14 cellular contexts compared by ENCODE assay signal in the genomic region with DNA sequence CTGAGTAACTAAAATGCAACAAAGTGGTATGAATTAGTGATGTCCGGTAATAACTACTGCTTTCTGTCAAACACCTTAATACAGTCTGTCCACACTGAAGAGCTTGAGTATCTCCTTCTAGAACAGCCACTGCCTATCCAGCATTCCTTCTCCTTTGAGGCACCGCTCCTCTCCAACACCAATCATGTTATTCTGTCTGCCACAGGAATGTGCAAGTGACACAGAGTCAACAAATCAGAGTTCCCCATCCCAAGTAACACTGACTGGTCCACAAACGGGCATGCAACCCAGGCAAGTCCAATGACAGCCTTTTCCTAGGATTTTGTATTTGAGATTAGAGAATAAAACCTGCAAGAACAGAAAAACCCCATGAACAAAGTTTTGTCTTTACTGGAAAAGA. TPM values are rescaled to one million over a fixed set of nuclear protein-coding genes. Genes with fewer than 3 reads are reported as not detected.
A peak's percentile ranks its signal among the peaks of the same experiment; 100 is the strongest.
DNase-seq lines count a peak whose midpoint lies in the region; ATAC-seq, FAIRE-seq and TF ChIP-seq lines count a peak whose summit lies in the region.
"Had no signal": no experiment of that assay in that cellular context is flagged by ENCODE, and none has a peak within 500 bp of the region (broad histone marks: within the 10 kb centered on the region; RNA-seq: fewer than 3 reads in every experiment).

No MANE protein-coding gene starts in this region.

- H3K9me3 ChIP-seq in HEK293 (ENCODE audit: control insufficient read depth, insufficient read depth, low read depth, low read length) = no peaks in the 10 kb centered on the region
- no peaks in the 10 kb centered on the region for H3K9me3 ChIP-seq in GM12878 (replicated peaks; ENCODE audit: control insufficient read depth, insufficient read depth, low read length)
- no peaks in the 10 kb centered on the region for H3K9me3 ChIP-seq in lower lobe of right lung
- H3K9me3 ChIP-seq: heart left ventricle had no signal

- no TSS peak for BruUV-seq in GM12878 (replicated peaks; lab: Mats Ljungman, UMichigan)

- TF ChIP-seq EP300 in GM12878 (IDR thresholded peaks at IDR 0.05; ENCODE audit: borderline replicate concordance in 1 of 2, control insufficient read depth in 1 of 2, low read depth in 2 of 2, low read length in 2 of 2) = no peak

- SMC1A ChIA-PET in GM12878 (lab: Charles Lee; ENCODE audit: uncharacterized antibody, unreplicated experiment) = interaction anchor here (0.7 to 2.5 kb wide), 12 partner anchors 9 to 262 kb away, joined by 3 to 11 read pairs (median 4); no protein-coding TSS in a partner anchor

- H3K27me3 ChIP-seq in GM12878 (replicated peaks in 1 of 2; ENCODE audit: control insufficient read depth in 2 of 2, insufficient read depth in 2 of 2, low read length in 1 of 2) (no peaks in the 10 kb centered on the region), lower lobe of right lung (ENCODE audit: low read depth) (no peaks in the 10 kb centered on the region)
- H3K27me3 ChIP-seq: dorsolateral prefrontal cortex, heart left ventricle had no signal

- ATAC-seq in GM12878 (no peak), lower lobe of right lung (peak; percentile 31 to 37)

- H3K4me1 ChIP-seq in HEK293 (ENCODE audit: control insufficient read depth, insufficient read depth, low read length) = peaks cover 22% of the 10 kb centered on the region
- H3K4me1 ChIP-seq in GM12878 (ENCODE audit: control insufficient read depth, insufficient read depth, low read length) = peaks cover 5% of the 10 kb centered on the region; the same call in 1 of the 2 replicates
- peaks cover 35% of the 10 kb centered on the region for H3K4me1 ChIP-seq in lower lobe of right lung

- POLR2A ChIA-PET in HEK293 (lab: Yijun Ruan, JAX) (no interaction called here), GM12878 (lab: Charles Lee) (interaction anchor here (1.2 kb wide), 1 partner anchor 15 kb away, joined by 4 read pairs; no protein-coding TSS in a partner anchor)

- peak; percentile 67 for DNase-seq in AG10803 (ENCODE audit: low read depth)
- DNase-seq in GM12878 (ENCODE audit: low read depth, low spot score) = no peak
- no peak for DNase-seq in lower lobe of right lung
- no peak for DNase-seq in occipital lobe (lab: John Stamatoyannopoulos, UW)
- DNase-seq in NCI-H1436 (lab: John Stamatoyannopoulos, UW) = no peak
- DNase-seq in activated naive CD4-positive, alpha-beta T cell treated with Interleukin-2 at 50 U/mL for 16 hours = no peak
- no peak for DNase-seq in NCI-H446 (lab: John Stamatoyannopoulos, UW)
- DNase-seq: activated gamma-delta T cell, dorsolateral prefrontal cortex, NCI-H2081, RPMI8226 had no signal

- H4K20me1 ChIP-seq in GM12878 (ENCODE audit: control insufficient read depth, insufficient read depth) = no peaks in the 10 kb centered on the region

- H3K4me3 ChIP-seq in AG10803 (ENCODE audit: low read length) (no peak overlapping the region), HEK293 (ENCODE audit: low read depth, low read length) (no peak overlapping the region), GM12878 (peak overlapping the region; percentile 29; the same call in 1 of the 2 replicates), lower lobe of right lung (no peak overlapping the region)
- H3K4me3 ChIP-seq: dorsolateral prefrontal cortex, heart left ventricle had no signal

- FAIRE-seq in GM12878 (lab: Jason Lieb, UNC) = no peak

- no peak for TF ChIP-seq RAD21 in GM12878 (IDR thresholded peaks at IDR 0.05; ENCODE audit: insufficient read depth, low read depth, low read length)

- RAD21 ChIA-PET in GM12878 (lab: Charles Lee; ENCODE audit: unreplicated experiment) = interaction anchor here (1.0 to 2.6 kb wide), 6 partner anchors 13 to 329 kb away, joined by 3 to 9 read pairs (median 4); no protein-coding TSS in a partner anchor

- H3K27ac ChIP-seq in HEK293 (ENCODE audit: extremely low read depth, low read depth, low read length) (no peak overlapping the region), GM12878 (ENCODE audit: control insufficient read depth, insufficient read depth) (0 out of 2 replicates have a peak overlapping the region, but pooled peaks have one; percentile 8), lower lobe of right lung (no peak overlapping the region)
- H3K27ac ChIP-seq: C4-2B, dorsolateral prefrontal cortex had no signal

- H2AFZ ChIP-seq in GM12878 (ENCODE audit: control insufficient read depth, low read depth, low read length) = no peak overlapping the region

- H3K9ac ChIP-seq in GM12878 (ENCODE audit: control insufficient read depth, insufficient read depth, low read length) = no peak overlapping the region

- peaks cover 58% of the 10 kb centered on the region for H3K79me2 ChIP-seq in GM12878 (ENCODE audit: control insufficient read depth, insufficient read depth, low read length)

- peak overlapping the region; percentile 57; the same call in 1 of the 2 replicates for H3K4me2 ChIP-seq in GM12878 (ENCODE audit: control insufficient read depth, insufficient read depth)

- intact Hi-C loops in GM12878 (cut with micrococcal nuclease; ENCODE audit: unreplicated experiment) = loop anchor here (5.0 to 10.0 kb wide), 4 partner anchors 44 to 324 kb away; a partner anchor contains a TSS
- intact Hi-C loops in lower lobe of right lung (cut with DNase I) = no loop called here

- TF ChIP-seq POLR2A in GM12878 (IDR thresholded peaks at IDR 0.05; ENCODE audit: low read depth, low read length) = no peak

- 92% methylated on average over 3 of the region's 3 CpGs for WGBS in GM12878 (ENCODE audit: insufficient coverage, insufficient replicate concordance, low lambda C conversion rate, missing lambda C conversion rate)

- TF ChIP-seq CTCF in AG10803 (conservative IDR thresholded peaks at IDR 0.05; ENCODE audit: low read length) (no peak), HEK293 (tag by site-specific recombination; IDR thresholded peaks at IDR 0.05) (no peak), GM12878 (IDR thresholded peaks at IDR 0.05 in 2 of 3, conservative IDR thresholded peaks at IDR 0.05 in 1 of 3; ENCODE audit: control insufficient read depth in 2 of 3, extremely low read depth in 1 of 3, insufficient read depth in 1 of 3, low read depth in 3 of 3, low read length in 3 of 3) (no peak), lower lobe of right lung (IDR thresholded peaks at IDR 0.05) (no peak)

- H3K36me3 ChIP-seq in HEK293 (ENCODE audit: control insufficient read depth in 2 of 2, insufficient read depth in 1 of 2, low read length in 2 of 2) (no peaks in the 10 kb centered on the region), GM12878 (ENCODE audit: control insufficient read depth in 2 of 2, insufficient read depth in 2 of 2, low read length in 1 of 2) (no peaks in the 10 kb centered on the region), lower lobe of right lung (no peaks in the 10 kb centered on the region)
- H3K36me3 ChIP-seq: heart left ventricle had no signal

- CTCF ChIA-PET in HEK293 (lab: Yijun Ruan, JAX) (interaction anchor here (2.4 kb wide), 1 partner anchor 12 kb away, joined by 4 read pairs; no protein-coding TSS in a partner anchor), GM12878 (lab: Yijun Ruan, JAX) (interaction anchor here (0.9 to 3.3 kb wide), 8 partner anchors 8 to 231 kb away, joined by 3 to 14 read pairs (median 6); no protein-coding TSS in a partner anchor)

- in situ Hi-C loops in GM12878 (cut with MboI) = no loop called here

TF ChIP-seq in HEK293, 187 proteins besides CTCF, POLR2A, EP300 and RAD21 (continues in another document):
- TF ChIP-seq ZSCAN30 (tag by site-specific recombination; IDR thresholded peaks at IDR 0.05) = no peak

TF ChIP-seq in GM12878, 131 proteins besides CTCF, POLR2A, EP300 and RAD21 (continues in another document):
- TF ChIP-seq NRF1 (conservative IDR thresholded peaks at IDR 0.05; ENCODE audit: low read depth, low read length) (no peak), RUNX3 (IDR thresholded peaks at IDR 0.05; ENCODE audit: low read length) (no peak)
- TF ChIP-seq, protein P1, sequence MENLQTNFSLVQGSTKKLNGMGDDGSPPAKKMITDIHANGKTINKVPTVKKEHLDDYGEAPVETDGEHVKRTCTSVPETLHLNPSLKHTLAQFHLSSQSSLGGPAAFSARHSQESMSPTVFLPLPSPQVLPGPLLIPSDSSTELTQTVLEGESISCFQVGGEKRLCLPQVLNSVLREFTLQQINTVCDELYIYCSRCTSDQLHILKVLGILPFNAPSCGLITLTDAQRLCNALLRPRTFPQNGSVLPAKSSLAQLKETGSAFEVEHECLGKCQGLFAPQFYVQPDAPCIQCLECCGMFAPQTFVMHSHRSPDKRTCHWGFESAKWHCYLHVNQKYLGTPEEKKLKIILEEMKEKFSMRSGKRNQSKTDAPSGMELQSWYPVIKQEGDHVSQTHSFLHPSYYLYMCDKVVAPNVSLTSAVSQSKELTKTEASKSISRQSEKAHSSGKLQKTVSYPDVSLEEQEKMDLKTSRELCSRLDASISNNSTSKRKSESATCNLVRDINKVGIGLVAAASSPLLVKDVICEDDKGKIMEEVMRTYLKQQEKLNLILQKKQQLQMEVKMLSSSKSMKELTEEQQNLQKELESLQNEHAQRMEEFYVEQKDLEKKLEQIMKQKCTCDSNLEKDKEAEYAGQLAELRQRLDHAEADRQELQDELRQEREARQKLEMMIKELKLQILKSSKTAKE (IDR thresholded peaks at IDR 0.05; ENCODE audit: low read depth, poor library complexity, severe bottlenecking) = no peak

RNA-seq across cellular contexts. Expression of a gene that starts 3.8 kb away (rescaled TPM):
- total RNA-seq in GM12878 (2013; cell fraction: nucleolus; rRNA removed) = 17.6 and 18.4 TPM in 2 replicates
- total RNA-seq in GM12878 (2014; rRNA removed) = 7.9 and 8.5 TPM in 2 replicates
- 7.1 and 7.8 TPM in 2 replicates for total RNA-seq in GM12878 (2014; rRNA removed; fragmentation: Illumina TruSeq; extraction: Trizol)
- 8.7 and 9.4 TPM in 2 replicates for total RNA-seq in GM12878 (2021)
- polyA plus RNA-seq in GM12878 (2011; ENCODE audit: low read depth) = 2.5 TPM
- 10.3 and 18.3 TPM in 2 replicates for polyA plus RNA-seq in GM12878 (2011; rRNA removed)
- polyA plus RNA-seq in GM12878 (2011; cell fraction: cytosol; rRNA removed) = 3.5 and 3.6 TPM in 2 replicates
- polyA plus RNA-seq in GM12878 (2011; cell fraction: nucleus; rRNA removed) = 4.6 and 5.5 TPM in 2 replicates
- polyA plus RNA-seq in GM12878 (2012) = 4.1 and 4.8 TPM in 2 replicates
- polyA plus RNA-seq in GM12878 (2014; fragmentation: Illumina TruSeq; extraction: Trizol) = 10.2 and 17.7 TPM in 2 replicates
- polyA plus RNA-seq in GM12878 (2014; fragmentation: Nextera tagmentation; extraction: Ambion mirVana) = 1 to 10 TPM; 2.3 to 2.4 TPM
- polyA plus RNA-seq in GM12878 (2014; rRNA removed) = 6.3 and 7.0 TPM in 2 replicates
- 10 to 100 TPM; 12.7 to 14.9 TPM for polyA plus RNA-seq in GM12878 (2016; fragmentation: Nextera tagmentation; extraction: Ambion mirVana)
- 5.5 and 8.9 TPM in 2 replicates for polyA minus RNA-seq in GM12878 (2011; rRNA and poly(A)+ RNA removed)
- polyA minus RNA-seq in GM12878 (2011; cell fraction: cytosol; rRNA and poly(A)+ RNA removed) = 4.7 and 5.4 TPM in 2 replicates
- 4.7 and 7.4 TPM in 2 replicates for polyA minus RNA-seq in GM12878 (2011; cell fraction: nucleus; rRNA and poly(A)+ RNA removed)
- total RNA-seq in lower lobe of right lung = 12.1 TPM
- total RNA-seq in occipital lobe = 14.3 TPM
